ENCODE assay signal across 11 cellular contexts in genomic region chr19:47518139-47518538, GRCh38. TPM values are rescaled to one million over a fixed set of nuclear protein-coding genes. Genes with fewer than 3 reads are reported as not detected.
DNase-seq lines count a peak whose midpoint lies in the region; ATAC-seq and TF ChIP-seq lines count a peak whose summit lies in the region.
"Had no signal": no experiment of that assay in that cellular context is flagged by ENCODE, and none has a peak within 500 bp of the region (broad histone marks: within the 10 kb centered on the region; RNA-seq: fewer than 3 reads in every experiment).

No MANE protein-coding gene starts in this region.

- H3K27ac ChIP-seq in CD8-positive, alpha-beta T cell (ENCODE audit: low read depth, low read length), result no peak overlapping the region
- H3K27ac ChIP-seq in thyroid gland (no peak overlapping the region), lower lobe of right lung (no peak overlapping the region)
- H3K27ac ChIP-seq: GM23248 had no signal

- H3K27ac Mint-ChIP-seq in CD8-positive, alpha-beta T cell, result peak overlapping the region; percentile 81
- peak overlapping the region in 5 of 6 donors; percentile 49 to 86 (median 82) for H3K27ac Mint-ChIP-seq in naive B cell

- H3K9me3 Mint-ChIP-seq in CD8-positive, alpha-beta T cell, result no peaks in the 10 kb centered on the region
- no peaks in the 10 kb centered on the region for H3K9me3 Mint-ChIP-seq in naive B cell

- peaks cover 3% of the 10 kb centered on the region for H3K27me3 Mint-ChIP-seq in CD8-positive, alpha-beta T cell (ENCODE audit: low read depth)
- H3K27me3 Mint-ChIP-seq in naive B cell, result peaks cover 9 to 19% (median 11%) of the 10 kb centered on the region in 3 donors

- TF ChIP-seq POLR2A in thyroid gland (IDR thresholded peaks at IDR 0.05), result no peak

- DNase-seq in CD8-positive, alpha-beta T cell, result peak; percentile 26 to 76 (median 63)
- peak; percentile 58 to 60 for DNase-seq in activated CD8-positive, alpha-beta memory T cell treated with anti-CD3 and anti-CD28 coated beads for 4 hours (ENCODE audit: low read depth in 2 of 2)
- DNase-seq in naive B cell (peak; percentile 76), thyroid gland (no peak), lower lobe of right lung (no peak), HCEC 1CT (no peak), foreskin melanocyte (no peak)
- DNase-seq: Caco-2, GM23248, NCI-H187 had no signal

- H3K4me1 Mint-ChIP-seq in CD8-positive, alpha-beta T cell (ENCODE audit: low read depth), result peaks cover 78% of the 10 kb centered on the region
- H3K4me1 Mint-ChIP-seq in naive B cell, result peaks cover 52 to 79% (median 73%) of the 10 kb centered on the region in 3 donors

- H3K9me3 ChIP-seq in CD8-positive, alpha-beta T cell (ENCODE audit: low read length), result no peaks in the 10 kb centered on the region
- H3K9me3 ChIP-seq in thyroid gland, result no peaks in the 10 kb centered on the region
- H3K9me3 ChIP-seq in lower lobe of right lung, result no peaks in the 10 kb centered on the region
- H3K9me3 ChIP-seq: Caco-2 had no signal

- no peak overlapping the region for H3K4me3 ChIP-seq in CD8-positive, alpha-beta T cell (ENCODE audit: low read depth, low read length)
- H3K4me3 ChIP-seq in thyroid gland (replicated peaks in 1 of 3), result no peak overlapping the region
- H3K4me3 ChIP-seq in lower lobe of right lung, result no peak overlapping the region
- H3K4me3 ChIP-seq: GM23248 had no signal

- no peaks in the 10 kb centered on the region for H3K36me3 ChIP-seq in CD8-positive, alpha-beta T cell (ENCODE audit: insufficient read depth, low read length)
- H3K36me3 ChIP-seq in thyroid gland (no peaks in the 10 kb centered on the region), lower lobe of right lung (no peaks in the 10 kb centered on the region)

- CTCF ChIA-PET in CD8-positive, alpha-beta T cell (lab: Charles Lee), result interaction anchor here (0.9 to 1.3 kb wide), 3 partner anchors 61 to 181 kb away, joined by 3 to 4 read pairs (median 4); no protein-coding TSS in a partner anchor

- ATAC-seq in CD8-positive, alpha-beta T cell, result no peak
- peak; percentile 34 for ATAC-seq in HG02678 (IDR thresholded peaks at IDR 0.05; ENCODE audit: unreplicated experiment)
- ATAC-seq in naive B cell (ENCODE audit: low read depth in 2 of 2), result peak; percentile 31 to 32
- no peak for ATAC-seq in lower lobe of right lung

- no peaks in the 10 kb centered on the region for H3K27me3 ChIP-seq in CD8-positive, alpha-beta T cell (ENCODE audit: insufficient read depth, low read length)
- H3K27me3 ChIP-seq in thyroid gland, result no peaks in the 10 kb centered on the region
- H3K27me3 ChIP-seq in lower lobe of right lung (ENCODE audit: low read depth), result no peaks in the 10 kb centered on the region

- 67 to 70% methylated on average over 4 of the region's 4 CpGs for WGBS in thyroid gland, 2 donors

- POLR2A ChIA-PET in CD8-positive, alpha-beta T cell (lab: Charles Lee), result no interaction called here

- intact Hi-C loops in CD8-positive, alpha-beta T cell (cut with DNase I, micrococcal nuclease), result loop anchor here (5.0 to 10.0 kb wide), 3 partner anchors 187 to 243 kb away; partner anchors contain the start of gene INAFM1 (in 1 of the 2)
- intact Hi-C loops in thyroid gland (cut with DNase I) (loop anchor here (10.0 kb wide), 1 partner anchor 83 kb away; no protein-coding TSS in a partner anchor), lower lobe of right lung (cut with DNase I) (no loop called here)

- peaks cover 6% of the 10 kb centered on the region for H3K36me3 Mint-ChIP-seq in CD8-positive, alpha-beta T cell
- no peaks in the 10 kb centered on the region for H3K36me3 Mint-ChIP-seq in naive B cell

- TF ChIP-seq CTCF in CD8-positive, alpha-beta T cell (IDR thresholded peaks at IDR 0.05), result no peak
- no peak for TF ChIP-seq CTCF in thyroid gland (IDR thresholded peaks at IDR 0.05)
- TF ChIP-seq CTCF in lower lobe of right lung (IDR thresholded peaks at IDR 0.05), result no peak

- peak overlapping the region; percentile 65 for H3K4me3 Mint-ChIP-seq in CD8-positive, alpha-beta T cell
- H3K4me3 Mint-ChIP-seq in naive B cell, result peak overlapping the region in 7 of 8 donors; percentile 43 to 78 (median 62)

- H3K4me1 ChIP-seq in CD8-positive, alpha-beta T cell (ENCODE audit: insufficient read depth, low read length), result peaks cover 69% of the 10 kb centered on the region
- peaks cover 16 to 20% of the 10 kb centered on the region in 2 donors for H3K4me1 ChIP-seq in thyroid gland
- H3K4me1 ChIP-seq in lower lobe of right lung, result peaks cover 17% of the 10 kb centered on the region

RNA-seq across cellular contexts. Expression of gene NAPA, which starts 3.3 kb away (rescaled TPM):
- 100 to 1,000 TPM; 172 to 188 TPM for total RNA-seq in CD8-positive, alpha-beta T cell
- 100 to 1,000 TPM in 1 of 6 donors, 10 to 100 TPM in 5; 68.5 to 111 (median 78.4) TPM for polyA plus RNA-seq in naive B cell (ENCODE audit: low read depth in 6 of 6)
- total RNA-seq in thyroid gland, result 100 to 1,000 TPM; 146 to 354 (median 213) TPM
- total RNA-seq in lower lobe of right lung, result 115 TPM

RNA-seq across cellular contexts. Expression of gene KPTN, which starts 34.1 kb away (rescaled TPM):
- 1 to 10 TPM; 5.4 to 5.9 TPM for total RNA-seq in CD8-positive, alpha-beta T cell
- polyA plus RNA-seq in naive B cell (ENCODE audit: low read depth in 6 of 6), result 10 to 100 TPM in 2 of 6 donors, 1 to 10 TPM in 4; 6.1 to 25.8 (median 9.3) TPM
- total RNA-seq in thyroid gland, result 1 to 10 TPM; 7.0 to 8.9 (median 7.3) TPM
- 14.5 TPM for total RNA-seq in lower lobe of right lung

RNA-seq across cellular contexts. Expression of gene SLC8A2, which starts 46.4 kb away (rescaled TPM):
- total RNA-seq in CD8-positive, alpha-beta T cell, result not detected
- not detected for polyA plus RNA-seq in naive B cell (ENCODE audit: low read depth in 6 of 6)
- total RNA-seq in thyroid gland, result under 1 TPM in 2 of 4 donors, not detected in 2; 0.29 to 0.59 TPM
- total RNA-seq in lower lobe of right lung, result 0.27 TPM
- total RNA-seq: GM23248 had no signal
- polyA plus RNA-seq: GM23248 had no signal

RNA-seq across cellular contexts. Expression of gene ZNF541, which starts 54.8 kb away (rescaled TPM):
- total RNA-seq in CD8-positive, alpha-beta T cell, result 1 to 10 TPM in 1 of 2 experiments, under 1 TPM in 1; 0.33 to 1.5 TPM
- polyA plus RNA-seq in naive B cell (ENCODE audit: low read depth in 6 of 6), result not detected
- total RNA-seq in thyroid gland (1 to 10 TPM in 1 of 4 donors, under 1 TPM in 2, not detected in 1; 0.40 to 1.1 (median 0.56) TPM), lower lobe of right lung (0.89 TPM)
- total RNA-seq: Caco-2, GM23248 had no signal

Comparison
In these comparisons a context has a peak if more than half of its experiments do, and no peak if none do; other contexts are left out.
1. ATAC-seq: peak in HG02678 (single experiment) and naive B cell (2 of 2); none in CD8-positive, alpha-beta T cell (single experiment) and lower lobe of right lung (0 of 2).
2. DNase-seq: peak in CD8-positive, alpha-beta T cell (7 of 7), activated CD8-positive, alpha-beta memory T cell treated with anti-CD3 and anti-CD28 coated beads for 4 hours (2 of 2) and naive B cell (single experiment); none in thyroid gland (0 of 2), lower lobe of right lung (single experiment), HCEC 1CT (single experiment) and foreskin melanocyte (single experiment).